In genomic region chr2:11722249-11723060, GRCh38 we compare ENCODE assay signal across 1 cellular context.
TF ChIP-seq lines count a peak whose summit lies in the region.

No MANE protein-coding gene starts in this region.

TF ChIP-seq in HepG2, 621 proteins besides CTCF, POLR2A, EP300 and RAD21 (continued from another document and continues in another):
- TF ChIP-seq ZNF276 (CRISPR knock-in tag; IDR thresholded peaks at IDR 0.05; ENCODE audit: low read depth), result no peak
- TF ChIP-seq RARG (CRISPR knock-in tag; IDR thresholded peaks at IDR 0.05; ENCODE audit: low read depth), result no peak
- no peak for TF ChIP-seq SKIL (CRISPR knock-in tag; IDR thresholded peaks at IDR 0.05; ENCODE audit: borderline replicate concordance)
- no peak for TF ChIP-seq E2F2 (CRISPR knock-in tag; IDR thresholded peaks at IDR 0.05; ENCODE audit: borderline replicate concordance)
- no peak for TF ChIP-seq ZKSCAN8 (CRISPR knock-in tag; IDR thresholded peaks at IDR 0.05; ENCODE audit: borderline replicate concordance)
- TF ChIP-seq GATAD2A (CRISPR knock-in tag; IDR thresholded peaks at IDR 0.05), result peak; percentile 75
- TF ChIP-seq SMAD3 (CRISPR knock-in tag; IDR thresholded peaks at IDR 0.05), result peak; percentile 65; the same call in 1 of the 2 replicates
- no peak for TF ChIP-seq HOXA7 (CRISPR knock-in tag; IDR thresholded peaks at IDR 0.05)
- no peak for TF ChIP-seq ELF3 (CRISPR knock-in tag; IDR thresholded peaks at IDR 0.05)
- no peak for TF ChIP-seq ZNF766 (CRISPR knock-in tag; IDR thresholded peaks at IDR 0.05; ENCODE audit: borderline replicate concordance)
- no peak for TF ChIP-seq CENPT (CRISPR knock-in tag; IDR thresholded peaks at IDR 0.05; ENCODE audit: low read depth)
- no peak for TF ChIP-seq DRAP1 (CRISPR knock-in tag; IDR thresholded peaks at IDR 0.05)
- no peak for TF ChIP-seq HDAC1 (CRISPR knock-in tag; IDR thresholded peaks at IDR 0.05)
- TF ChIP-seq ZBTB39 (CRISPR knock-in tag; IDR thresholded peaks at IDR 0.05), result no peak
- TF ChIP-seq POLR2G (IDR thresholded peaks at IDR 0.05; ENCODE audit: low read depth, low read length), result no peak
- no peak for TF ChIP-seq ZBTB33 (CRISPR knock-in tag; IDR thresholded peaks at IDR 0.05)
- no peak for TF ChIP-seq ZNF318 (CRISPR knock-in tag; IDR thresholded peaks at IDR 0.05)
- TF ChIP-seq ZNF280D (CRISPR knock-in tag; IDR thresholded peaks at IDR 0.05), result no peak
- TF ChIP-seq ZFY (CRISPR knock-in tag; IDR thresholded peaks at IDR 0.05), result no peak
- TF ChIP-seq ZNF776 (CRISPR knock-in tag; IDR thresholded peaks at IDR 0.05), result no peak
- TF ChIP-seq ZSCAN30 (CRISPR knock-in tag; IDR thresholded peaks at IDR 0.05), result no peak
- TF ChIP-seq TMF1 (CRISPR knock-in tag; IDR thresholded peaks at IDR 0.05; ENCODE audit: low read depth), result no peak
- TF ChIP-seq KLF16 (CRISPR knock-in tag; IDR thresholded peaks at IDR 0.05), result 0 out of 4 replicates have a peak, but pooled peaks of 1 of the 2 experiments have one; percentile 60
- no peak for TF ChIP-seq KLF15 (CRISPR knock-in tag; IDR thresholded peaks at IDR 0.05; ENCODE audit: borderline replicate concordance)
- no peak for TF ChIP-seq ZNF337 (CRISPR knock-in tag; IDR thresholded peaks at IDR 0.05; ENCODE audit: borderline replicate concordance, low read depth)
- no peak for TF ChIP-seq THAP7 (CRISPR knock-in tag; IDR thresholded peaks at IDR 0.05)
- TF ChIP-seq ZNF678 (CRISPR knock-in tag; IDR thresholded peaks at IDR 0.05), result no peak
- no peak for TF ChIP-seq ARNT (IDR thresholded peaks at IDR 0.05)
- no peak for TF ChIP-seq ZBTB44 (CRISPR knock-in tag; IDR thresholded peaks at IDR 0.05)
- no peak for TF ChIP-seq HNRNPK (IDR thresholded peaks at IDR 0.05; ENCODE audit: low read depth, low read length, poor library complexity, severe bottlenecking)
